9 cellular contexts compared by ENCODE assay signal in genomic region chr6:15876406-15876805, GRCh38.
DNase-seq lines count a peak whose midpoint lies in the region; ATAC-seq, FAIRE-seq and TF ChIP-seq lines count a peak whose summit lies in the region.
"Had no signal": no experiment of that assay in that cellular context is flagged by ENCODE, and none has a peak within 500 bp of the region (broad histone marks: within the 10 kb centered on the region; RNA-seq: fewer than 3 reads in every experiment).

No MANE protein-coding gene starts in this region.

- intact Hi-C loops in dendritic cell treated with granulocyte-macrophage colony-stimulating factor and Interleukin-4, amounts not matched to agents 40 ng/mL and 50 ng/mL, for 4 days (cut with micrococcal nuclease) = loop anchor here (5.0 kb wide), 1 partner anchor 251 kb away; the partner anchor contains the start of gene MYLIP
- intact Hi-C loops in cardiac septum (cut with DNase I) = no loop called here

- no peaks in the 10 kb centered on the region for H3K9me3 Mint-ChIP-seq in dendritic cell treated with granulocyte-macrophage colony-stimulating factor and Interleukin-4, amounts not matched to agents 40 ng/mL and 50 ng/mL, for 4 days
- H3K9me3 Mint-ChIP-seq in mesothelial cell of epicardium = no peaks in the 10 kb centered on the region

- TF ChIP-seq CTCF in mesothelial cell of epicardium (IDR thresholded peaks at IDR 0.05; ENCODE audit: unreplicated experiment) = no peak

- DNase-seq in GM12891 (ENCODE audit: insufficient read length, low spot score) = no peak
- DNase-seq in mesothelial cell of epicardium (ENCODE audit: low spot score in 2 of 2, unreplicated experiment in 2 of 2) = no peak
- no peak for DNase-seq in GF-D8 (lab: John Stamatoyannopoulos, UW)
- DNase-seq in DMS 273 (lab: John Stamatoyannopoulos, UW; ENCODE audit: unreplicated experiment) = no peak
- no peak for DNase-seq in cardiac septum (ENCODE audit: low spot score)
- DNase-seq: NCI-H1417 treated with DMSO at 0.1 percent for 48 hours had no signal

- peak overlapping the region; percentile 62 for H3K27ac Mint-ChIP-seq in dendritic cell treated with granulocyte-macrophage colony-stimulating factor and Interleukin-4, amounts not matched to agents 40 ng/mL and 50 ng/mL, for 4 days
- H3K27ac Mint-ChIP-seq in mesothelial cell of epicardium = no peak overlapping the region

- H3K36me3 Mint-ChIP-seq in dendritic cell treated with granulocyte-macrophage colony-stimulating factor and Interleukin-4, amounts not matched to agents 40 ng/mL and 50 ng/mL, for 4 days (ENCODE audit: low read depth) = no peaks in the 10 kb centered on the region
- H3K36me3 Mint-ChIP-seq in mesothelial cell of epicardium = no peaks in the 10 kb centered on the region

- peak; percentile 61 for FAIRE-seq in GM12891 (lab: Jason Lieb, UNC)

- no peaks in the 10 kb centered on the region for H3K27me3 Mint-ChIP-seq in dendritic cell treated with granulocyte-macrophage colony-stimulating factor and Interleukin-4, amounts not matched to agents 40 ng/mL and 50 ng/mL, for 4 days
- H3K27me3 Mint-ChIP-seq in mesothelial cell of epicardium (ENCODE audit: low read depth) = no peaks in the 10 kb centered on the region

- no peak for TF ChIP-seq POLR2A in GM12891 (IDR thresholded peaks at IDR 0.05; ENCODE audit: low read depth, low read length)

- peaks cover 64% of the 10 kb centered on the region for H3K4me1 Mint-ChIP-seq in dendritic cell treated with granulocyte-macrophage colony-stimulating factor and Interleukin-4, amounts not matched to agents 40 ng/mL and 50 ng/mL, for 4 days (ENCODE audit: low read depth)
- peaks cover 27% of the 10 kb centered on the region for H3K4me1 Mint-ChIP-seq in mesothelial cell of epicardium

- ATAC-seq in GM21367 (IDR thresholded peaks at IDR 0.05; ENCODE audit: unreplicated experiment) (peak; percentile 34), HG03432 (IDR thresholded peaks at IDR 0.05; ENCODE audit: unreplicated experiment) (peak; percentile 75)

- H3K4me3 Mint-ChIP-seq in dendritic cell treated with granulocyte-macrophage colony-stimulating factor and Interleukin-4, amounts not matched to agents 40 ng/mL and 50 ng/mL, for 4 days = no peak overlapping the region
- H3K4me3 Mint-ChIP-seq in mesothelial cell of epicardium = no peak overlapping the region

TF ChIP-seq in GM12891, 5 proteins besides CTCF, POLR2A, EP300 and RAD21:
- no peak for TF ChIP-seq PAX5 (IDR thresholded peaks at IDR 0.05; ENCODE audit: insufficient read depth, low read length, severe bottlenecking)
- TF ChIP-seq SPI1 (IDR thresholded peaks at IDR 0.05; ENCODE audit: low read depth, low read length) = peak; percentile 79
